In genomic region chr12:121794532-121795028, GRCh38 we compare ENCODE assay signal across 8 cellular contexts. TPM values are rescaled to one million over a fixed set of nuclear protein-coding genes. Genes with fewer than 3 reads are reported as not detected.
A peak's percentile ranks its signal among the peaks of the same experiment; 100 is the strongest.
DNase-seq lines count a peak whose midpoint lies in the region; ATAC-seq and TF ChIP-seq lines count a peak whose summit lies in the region.

No MANE protein-coding gene starts in this region.

- no peaks in the 10 kb centered on the region for H3K9me3 ChIP-seq in BLaER1
- no peaks in the 10 kb centered on the region for H3K9me3 ChIP-seq in heart right ventricle

- WGBS in heart right ventricle, 2 donors, result 1 to 2% methylated on average over 13 of the region's 13 CpGs

- H3K27ac ChIP-seq in BLaER1 (peak overlapping the region; percentile 88), heart right ventricle (peak overlapping the region; percentile 20 to 100 (median 100)), skin epidermis (peak overlapping the region in 20 of 21 experiments; percentile 48 to 100 (median 72))

- H3K27me3 ChIP-seq in BLaER1 (no peaks in the 10 kb centered on the region), heart right ventricle (no peaks in the 10 kb centered on the region)

- no peak for TF ChIP-seq CTCF in heart right ventricle (IDR thresholded peaks at IDR 0.05)

- peak; percentile 44 for DNase-seq in activated CD8-positive, alpha-beta memory T cell treated with anti-CD3 and anti-CD28 coated beads, Interleukin-2, amount 50 U/mL, for 4 hours
- DNase-seq in heart right ventricle (no peak), NCI-H1092 treated with DMSO at 0.1 percent for 48 hours (lab: John Stamatoyannopoulos, UW) (no peak), kidney glomerular epithelial cell (lab: John Stamatoyannopoulos, UW) (no peak)

- peaks cover 66% of the 10 kb centered on the region for H4K20me1 ChIP-seq in BLaER1

- peak overlapping the region; percentile 93 for H3K4me2 ChIP-seq in BLaER1

- intact Hi-C loops in heart right ventricle (cut with DNase I), result loop anchor here (1.0 to 5.0 kb wide), 11 partner anchors 16 to 98 kb away; partner anchors contain the start of gene PSMD9 (in 5 of the 10)

- peak overlapping the region; percentile 71 for H3K9ac ChIP-seq in BLaER1

- H3K4me3 ChIP-seq in BLaER1 (peak overlapping the region; percentile 84), heart right ventricle (peak overlapping the region in 7 of 10 donors; percentile 14 to 72 (median 60)), skin epidermis (peak overlapping the region; percentile 3 to 60 (median 46))

- H3K36me3 ChIP-seq in BLaER1, result peaks cover 30% of the 10 kb centered on the region
- H3K36me3 ChIP-seq in heart right ventricle, result peaks cover 0 to 34% (median 7%) of the 10 kb centered on the region in 9 donors

- H3K4me1 ChIP-seq in BLaER1, result peaks cover 86% of the 10 kb centered on the region
- H3K4me1 ChIP-seq in heart right ventricle, result peaks cover 44 to 86% (median 76%) of the 10 kb centered on the region in 9 donors

- ATAC-seq in HG02678 (IDR thresholded peaks at IDR 0.05; ENCODE audit: unreplicated experiment), result peak; percentile 0
- peak in 4 of 8 donors; percentile 0 to 2 (median 0) for ATAC-seq in heart right ventricle
- no peak for ATAC-seq in HG03457 (IDR thresholded peaks at IDR 0.05; ENCODE audit: unreplicated experiment)

RNA-seq across cellular contexts. Expression of gene RHOF, which starts 1.1 kb away (rescaled TPM):
- total RNA-seq in heart right ventricle, result 10 to 100 TPM; 19.8 to 45.6 (median 27.2) TPM
- polyA plus RNA-seq in heart right ventricle, result 10 to 100 TPM; 16.5 to 16.6 TPM

RNA-seq across cellular contexts. Expression of gene SETD1B, which starts 9.2 kb away (rescaled TPM):
- 10 to 100 TPM; 10.3 to 14.8 (median 11.2) TPM for total RNA-seq in heart right ventricle
- 10 to 100 TPM in 1 of 2 donors, 1 to 10 TPM in 1; 2.8 to 11.9 TPM for polyA plus RNA-seq in heart right ventricle
